In genomic region chr15:89690276-89691218, GRCh38 we compare ENCODE assay signal across 1 cellular context.
TF ChIP-seq lines count a peak whose summit lies in the region.

Gene PEX11A (minus strand): TSS chr15:89690754. CDS start chr15:89690632, 122 bp downstream.
Gene WDR93 (plus strand): TSS chr15:89690811. CDS start chr15:89701747, 10,936 bp downstream.

TF ChIP-seq in HepG2, 621 proteins besides CTCF, POLR2A, EP300 and RAD21 (continued from another document and continues in another):
- TF ChIP-seq PLSCR1 (CRISPR knock-in tag; IDR thresholded peaks at IDR 0.05; ENCODE audit: borderline replicate concordance): no peak
- TF ChIP-seq ZNF503 (CRISPR knock-in tag; IDR thresholded peaks at IDR 0.05): no peak
- no peak for TF ChIP-seq ZNF792 (CRISPR knock-in tag; IDR thresholded peaks at IDR 0.05)
- TF ChIP-seq KLF13 (CRISPR knock-in tag; IDR thresholded peaks at IDR 0.05): no peak
- 0 out of 2 replicates have a peak, but pooled peaks have one; percentile 20 for TF ChIP-seq BCL6 (CRISPR knock-in tag; IDR thresholded peaks at IDR 0.05)
- TF ChIP-seq HOXA7 (CRISPR knock-in tag; IDR thresholded peaks at IDR 0.05): no peak
- peak; percentile 89 for TF ChIP-seq ZNF687 (CRISPR knock-in tag; IDR thresholded peaks at IDR 0.05)
- no peak; the same call in 1 of the 2 replicates for TF ChIP-seq STAG1 (CRISPR knock-in tag; IDR thresholded peaks at IDR 0.05)
- no peak for TF ChIP-seq PCBP2 (optimal IDR thresholded peaks at IDR 0.05; ENCODE audit: low read depth, low read length, poor library complexity, severe bottlenecking)
- TF ChIP-seq KDM3A (CRISPR knock-in tag; IDR thresholded peaks at IDR 0.05; ENCODE audit: low read depth): no peak
- TF ChIP-seq ZNF501 (CRISPR knock-in tag; IDR thresholded peaks at IDR 0.05): peak; percentile 74
- no peak for TF ChIP-seq JDP2 (CRISPR knock-in tag; IDR thresholded peaks at IDR 0.05; ENCODE audit: borderline replicate concordance)
- no peak for TF ChIP-seq SOX13 (IDR thresholded peaks at IDR 0.05)
- no peak for TF ChIP-seq SOX13 (CRISPR knock-in tag; conservative IDR thresholded peaks at IDR 0.05 in 1 of 2, IDR thresholded peaks at IDR 0.05 in 1 of 2)
- no peak for TF ChIP-seq RCOR2 (CRISPR knock-in tag; IDR thresholded peaks at IDR 0.05)
- TF ChIP-seq PAXIP1 (CRISPR knock-in tag; conservative IDR thresholded peaks at IDR 0.05): peak; percentile 52; the same call in 1 of the 2 replicates
- TF ChIP-seq TEAD3 (CRISPR knock-in tag; optimal IDR thresholded peaks at IDR 0.05; ENCODE audit: borderline replicate concordance): peak; percentile 44
- peak; percentile 27; the same call in 1 of the 2 replicates for TF ChIP-seq MIER3 (CRISPR knock-in tag; IDR thresholded peaks at IDR 0.05; ENCODE audit: borderline replicate concordance)
- TF ChIP-seq ZNF562 (CRISPR knock-in tag; IDR thresholded peaks at IDR 0.05; ENCODE audit: borderline replicate concordance): no peak
- TF ChIP-seq ZNF296 (CRISPR knock-in tag; conservative IDR thresholded peaks at IDR 0.05): no peak
- TF ChIP-seq TAF1 (CRISPR knock-in tag; IDR thresholded peaks at IDR 0.05): peak; percentile 46; the same call in 1 of the 2 replicates
- peak; percentile 53; the same call in 1 of the 2 replicates for TF ChIP-seq MAX (IDR thresholded peaks at IDR 0.05)
- TF ChIP-seq ZNF34 (CRISPR knock-in tag; IDR thresholded peaks at IDR 0.05; ENCODE audit: borderline replicate concordance): no peak
- no peak for TF ChIP-seq HMGA1 (CRISPR knock-in tag; conservative IDR thresholded peaks at IDR 0.05)
- no peak for TF ChIP-seq HMG20B (CRISPR knock-in tag; conservative IDR thresholded peaks at IDR 0.05)
- TF ChIP-seq ARID2 (CRISPR knock-in tag; IDR thresholded peaks at IDR 0.05; ENCODE audit: borderline replicate concordance): 0 out of 2 replicates have a peak, but pooled peaks have one; percentile 79
- no peak for TF ChIP-seq SNAPC5 (CRISPR knock-in tag; IDR thresholded peaks at IDR 0.05; ENCODE audit: borderline replicate concordance)
- TF ChIP-seq PTBP1 (IDR thresholded peaks at IDR 0.05; ENCODE audit: low read depth, low read length, poor library complexity, severe bottlenecking): no peak
- TF ChIP-seq ZNF10 (CRISPR knock-in tag; IDR thresholded peaks at IDR 0.05; ENCODE audit: borderline replicate concordance, low read depth): no peak
- TF ChIP-seq UBTF (CRISPR knock-in tag; IDR thresholded peaks at IDR 0.05): peak; percentile 57
- TF ChIP-seq ZNF850 (CRISPR knock-in tag; conservative IDR thresholded peaks at IDR 0.05): no peak
- TF ChIP-seq ZNF550 (CRISPR knock-in tag; IDR thresholded peaks at IDR 0.05; ENCODE audit: borderline replicate concordance): no peak
- peak; percentile 51; the same call in 1 of the 2 replicates for TF ChIP-seq ARID5B (CRISPR knock-in tag; IDR thresholded peaks at IDR 0.05)
- no peak for TF ChIP-seq NFE2 (CRISPR knock-in tag; IDR thresholded peaks at IDR 0.05)
- TF ChIP-seq RFX5 (IDR thresholded peaks at IDR 0.05; ENCODE audit: low read depth, low read length): peak; percentile 43; the same call in 1 of the 2 replicates
- no peak for TF ChIP-seq ZIK1 (CRISPR knock-in tag; IDR thresholded peaks at IDR 0.05; ENCODE audit: borderline replicate concordance, low read depth)
- no peak for TF ChIP-seq ZNF616 (CRISPR knock-in tag; IDR thresholded peaks at IDR 0.05; ENCODE audit: low read depth)
- TF ChIP-seq RARG (CRISPR knock-in tag; IDR thresholded peaks at IDR 0.05; ENCODE audit: low read depth): no peak
- no peak for TF ChIP-seq NFKBIZ (CRISPR knock-in tag; IDR thresholded peaks at IDR 0.05)
- 0 out of 2 replicates have a peak, but pooled peaks have one; percentile 29 for TF ChIP-seq ARHGAP35 (CRISPR knock-in tag; IDR thresholded peaks at IDR 0.05; ENCODE audit: borderline replicate concordance)
- no peak for TF ChIP-seq ZBTB42 (CRISPR knock-in tag; IDR thresholded peaks at IDR 0.05)
- no peak for TF ChIP-seq NBN (conservative IDR thresholded peaks at IDR 0.05)
- TF ChIP-seq ZNF546 (CRISPR knock-in tag; conservative IDR thresholded peaks at IDR 0.05): 0 out of 2 replicates have a peak, but pooled peaks have one; percentile 8
- no peak for TF ChIP-seq THAP8 (CRISPR knock-in tag; IDR thresholded peaks at IDR 0.05; ENCODE audit: borderline replicate concordance)
- TF ChIP-seq ZBTB21 (CRISPR knock-in tag; IDR thresholded peaks at IDR 0.05): no peak
- no peak for TF ChIP-seq DNMT1 (CRISPR knock-in tag; IDR thresholded peaks at IDR 0.05)
- TF ChIP-seq ARNT (IDR thresholded peaks at IDR 0.05): no peak
- 0 out of 2 replicates have a peak, but pooled peaks have one; percentile 15 for TF ChIP-seq ATF3 (CRISPR knock-in tag; IDR thresholded peaks at IDR 0.05)
- TF ChIP-seq ATF1 (CRISPR knock-in tag; IDR thresholded peaks at IDR 0.05): no peak
- peak; percentile 74 for TF ChIP-seq RBFOX2 (IDR thresholded peaks at IDR 0.05; ENCODE audit: low read depth, low read length)
- no peak for TF ChIP-seq JUN (CRISPR knock-in tag; IDR thresholded peaks at IDR 0.05)
